In the genomic region with DNA sequence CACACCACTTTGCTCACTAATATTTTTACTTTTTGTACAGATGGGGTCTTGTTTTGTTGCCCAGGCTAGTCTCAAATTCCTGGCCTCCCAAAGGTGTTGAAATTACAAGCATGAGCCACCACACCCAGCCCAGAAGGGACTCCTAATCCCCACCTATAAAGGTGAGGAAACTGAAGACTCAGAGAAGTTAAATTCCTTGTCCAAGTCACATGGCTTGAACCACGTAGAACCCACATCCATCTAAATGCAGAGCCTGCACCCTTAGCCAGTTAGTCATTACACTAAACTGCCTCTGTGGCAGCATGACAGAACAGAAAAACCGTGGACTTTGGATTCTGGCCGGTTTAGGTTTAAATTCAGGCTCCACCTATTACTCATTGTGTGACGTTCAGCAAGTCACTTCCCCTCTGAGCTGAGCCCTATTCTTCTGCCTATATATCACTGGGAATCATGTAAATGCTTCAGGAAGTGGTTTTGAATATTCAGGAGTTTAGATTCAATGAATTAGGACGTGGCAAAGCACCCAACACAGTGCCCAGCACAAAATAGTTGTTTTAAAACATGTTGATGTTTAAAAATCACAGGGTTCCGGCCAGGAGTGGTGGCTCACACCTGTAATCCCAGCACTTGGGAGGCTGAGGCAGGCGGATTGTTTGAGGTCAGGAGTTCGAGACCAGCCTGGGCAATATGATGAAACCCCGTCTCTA, we compare ENCODE assay signal across 1 cellular context.
TF ChIP-seq lines count a peak whose summit lies in the region.

No MANE protein-coding gene starts in this region.

TF ChIP-seq in HepG2, 621 proteins besides CTCF, POLR2A, EP300 and RAD21 (continued from another document and continues in another):
- TF ChIP-seq ZNF225 (CRISPR knock-in tag; IDR thresholded peaks at IDR 0.05): no peak
- no peak for TF ChIP-seq MTA3 (CRISPR knock-in tag; IDR thresholded peaks at IDR 0.05)
- TF ChIP-seq, protein P1, sequence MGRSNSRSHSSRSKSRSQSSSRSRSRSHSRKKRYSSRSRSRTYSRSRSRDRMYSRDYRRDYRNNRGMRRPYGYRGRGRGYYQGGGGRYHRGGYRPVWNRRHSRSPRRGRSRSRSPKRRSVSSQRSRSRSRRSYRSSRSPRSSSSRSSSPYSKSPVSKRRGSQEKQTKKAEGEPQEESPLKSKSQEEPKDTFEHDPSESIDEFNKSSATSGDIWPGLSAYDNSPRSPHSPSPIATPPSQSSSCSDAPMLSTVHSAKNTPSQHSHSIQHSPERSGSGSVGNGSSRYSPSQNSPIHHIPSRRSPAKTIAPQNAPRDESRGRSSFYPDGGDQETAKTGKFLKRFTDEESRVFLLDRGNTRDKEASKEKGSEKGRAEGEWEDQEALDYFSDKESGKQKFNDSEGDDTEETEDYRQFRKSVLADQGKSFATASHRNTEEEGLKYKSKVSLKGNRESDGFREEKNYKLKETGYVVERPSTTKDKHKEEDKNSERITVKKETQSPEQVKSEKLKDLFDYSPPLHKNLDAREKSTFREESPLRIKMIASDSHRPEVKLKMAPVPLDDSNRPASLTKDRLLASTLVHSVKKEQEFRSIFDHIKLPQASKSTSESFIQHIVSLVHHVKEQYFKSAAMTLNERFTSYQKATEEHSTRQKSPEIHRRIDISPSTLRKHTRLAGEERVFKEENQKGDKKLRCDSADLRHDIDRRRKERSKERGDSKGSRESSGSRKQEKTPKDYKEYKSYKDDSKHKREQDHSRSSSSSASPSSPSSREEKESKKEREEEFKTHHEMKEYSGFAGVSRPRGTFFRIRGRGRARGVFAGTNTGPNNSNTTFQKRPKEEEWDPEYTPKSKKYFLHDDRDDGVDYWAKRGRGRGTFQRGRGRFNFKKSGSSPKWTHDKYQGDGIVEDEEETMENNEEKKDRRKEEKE (IDR thresholded peaks at IDR 0.05): no peak
- TF ChIP-seq, protein P2, sequence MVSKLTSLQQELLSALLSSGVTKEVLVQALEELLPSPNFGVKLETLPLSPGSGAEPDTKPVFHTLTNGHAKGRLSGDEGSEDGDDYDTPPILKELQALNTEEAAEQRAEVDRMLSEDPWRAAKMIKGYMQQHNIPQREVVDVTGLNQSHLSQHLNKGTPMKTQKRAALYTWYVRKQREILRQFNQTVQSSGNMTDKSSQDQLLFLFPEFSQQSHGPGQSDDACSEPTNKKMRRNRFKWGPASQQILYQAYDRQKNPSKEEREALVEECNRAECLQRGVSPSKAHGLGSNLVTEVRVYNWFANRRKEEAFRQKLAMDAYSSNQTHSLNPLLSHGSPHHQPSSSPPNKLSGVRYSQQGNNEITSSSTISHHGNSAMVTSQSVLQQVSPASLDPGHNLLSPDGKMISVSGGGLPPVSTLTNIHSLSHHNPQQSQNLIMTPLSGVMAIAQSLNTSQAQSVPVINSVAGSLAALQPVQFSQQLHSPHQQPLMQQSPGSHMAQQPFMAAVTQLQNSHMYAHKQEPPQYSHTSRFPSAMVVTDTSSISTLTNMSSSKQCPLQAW (CRISPR knock-in tag; IDR thresholded peaks at IDR 0.05): peak; percentile 76; the same call in 1 of the 2 replicates
- TF ChIP-seq RFX1 (IDR thresholded peaks at IDR 0.05): no peak
- 0 out of 2 replicates have a peak, but pooled peaks have one; percentile 15 for TF ChIP-seq EHMT2 (IDR thresholded peaks at IDR 0.05; ENCODE audit: borderline replicate concordance, low read depth, low read length)
- TF ChIP-seq, protein P3, sequence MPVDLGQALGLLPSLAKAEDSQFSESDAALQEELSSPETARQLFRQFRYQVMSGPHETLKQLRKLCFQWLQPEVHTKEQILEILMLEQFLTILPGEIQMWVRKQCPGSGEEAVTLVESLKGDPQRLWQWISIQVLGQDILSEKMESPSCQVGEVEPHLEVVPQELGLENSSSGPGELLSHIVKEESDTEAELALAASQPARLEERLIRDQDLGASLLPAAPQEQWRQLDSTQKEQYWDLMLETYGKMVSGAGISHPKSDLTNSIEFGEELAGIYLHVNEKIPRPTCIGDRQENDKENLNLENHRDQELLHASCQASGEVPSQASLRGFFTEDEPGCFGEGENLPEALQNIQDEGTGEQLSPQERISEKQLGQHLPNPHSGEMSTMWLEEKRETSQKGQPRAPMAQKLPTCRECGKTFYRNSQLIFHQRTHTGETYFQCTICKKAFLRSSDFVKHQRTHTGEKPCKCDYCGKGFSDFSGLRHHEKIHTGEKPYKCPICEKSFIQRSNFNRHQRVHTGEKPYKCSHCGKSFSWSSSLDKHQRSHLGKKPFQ (CRISPR knock-in tag; IDR thresholded peaks at IDR 0.05; ENCODE audit: insufficient replicate concordance): no peak
- TF ChIP-seq PAX8 (CRISPR knock-in tag; IDR thresholded peaks at IDR 0.05; ENCODE audit: borderline replicate concordance): no peak
- TF ChIP-seq ZNF792 (CRISPR knock-in tag; IDR thresholded peaks at IDR 0.05): peak; percentile 61; the same call in 1 of the 2 replicates
- peak; percentile 46 for TF ChIP-seq TEAD3 (CRISPR knock-in tag; optimal IDR thresholded peaks at IDR 0.05; ENCODE audit: borderline replicate concordance)
- TF ChIP-seq PRPF4 (IDR thresholded peaks at IDR 0.05; ENCODE audit: low read depth, low read length, poor library complexity, severe bottlenecking): no peak
- TF ChIP-seq KAT8 (CRISPR knock-in tag; IDR thresholded peaks at IDR 0.05): peak; percentile 68
- no peak for TF ChIP-seq MEIS2 (CRISPR knock-in tag; IDR thresholded peaks at IDR 0.05)
- TF ChIP-seq, protein P4, sequence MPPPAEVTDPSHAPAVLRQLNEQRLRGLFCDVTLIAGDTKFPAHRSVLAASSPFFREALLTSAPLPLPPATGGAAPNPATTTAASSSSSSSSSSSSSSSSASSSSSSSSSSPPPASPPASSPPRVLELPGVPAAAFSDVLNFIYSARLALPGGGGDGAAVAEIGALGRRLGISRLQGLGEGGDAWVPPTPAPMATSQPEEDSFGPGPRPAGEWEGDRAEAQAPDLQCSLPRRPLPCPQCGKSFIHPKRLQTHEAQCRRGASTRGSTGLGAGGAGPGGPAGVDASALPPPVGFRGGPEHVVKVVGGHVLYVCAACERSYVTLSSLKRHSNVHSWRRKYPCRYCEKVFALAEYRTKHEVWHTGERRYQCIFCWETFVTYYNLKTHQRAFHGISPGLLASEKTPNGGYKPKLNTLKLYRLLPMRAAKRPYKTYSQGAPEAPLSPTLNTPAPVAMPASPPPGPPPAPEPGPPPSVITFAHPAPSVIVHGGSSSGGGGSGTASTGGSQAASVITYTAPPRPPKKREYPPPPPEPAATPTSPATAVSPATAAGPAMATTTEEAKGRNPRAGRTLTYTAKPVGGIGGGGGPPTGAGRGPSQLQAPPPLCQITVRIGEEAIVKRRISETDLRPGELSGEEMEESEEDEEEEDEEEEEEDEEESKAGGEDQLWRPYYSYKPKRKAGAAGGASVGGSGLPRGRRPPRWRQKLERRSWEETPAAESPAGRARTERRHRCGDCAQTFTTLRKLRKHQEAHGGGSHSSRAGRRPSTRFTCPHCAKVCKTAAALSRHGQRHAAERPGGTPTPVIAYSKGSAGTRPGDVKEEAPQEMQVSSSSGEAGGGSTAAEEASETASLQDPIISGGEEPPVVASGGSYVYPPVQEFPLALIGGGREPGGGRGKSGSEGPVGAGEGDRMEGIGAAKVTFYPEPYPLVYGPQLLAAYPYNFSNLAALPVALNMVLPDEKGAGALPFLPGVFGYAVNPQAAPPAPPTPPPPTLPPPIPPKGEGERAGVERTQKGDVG (CRISPR knock-in tag; IDR thresholded peaks at IDR 0.05; ENCODE audit: borderline replicate concordance): no peak
- TF ChIP-seq ZNF589 (CRISPR knock-in tag; conservative IDR thresholded peaks at IDR 0.05): no peak
- no peak for TF ChIP-seq ZNF841 (CRISPR knock-in tag; IDR thresholded peaks at IDR 0.05; ENCODE audit: borderline replicate concordance)
- no peak for TF ChIP-seq GTF3A (CRISPR knock-in tag; conservative IDR thresholded peaks at IDR 0.05)
- no peak for TF ChIP-seq NBN (conservative IDR thresholded peaks at IDR 0.05)
- no peak for TF ChIP-seq ZNF782 (CRISPR knock-in tag; IDR thresholded peaks at IDR 0.05; ENCODE audit: borderline replicate concordance)
- peak; percentile 74 for TF ChIP-seq ZNF121 (CRISPR knock-in tag; IDR thresholded peaks at IDR 0.05)
- no peak for TF ChIP-seq RBM39 (IDR thresholded peaks at IDR 0.05; ENCODE audit: low read depth, low read length, poor library complexity, severe bottlenecking)
- no peak for TF ChIP-seq ZNF746 (CRISPR knock-in tag; IDR thresholded peaks at IDR 0.05)
- TF ChIP-seq ZFP37 (CRISPR knock-in tag; IDR thresholded peaks at IDR 0.05; ENCODE audit: borderline replicate concordance): no peak
- TF ChIP-seq, protein P5, sequence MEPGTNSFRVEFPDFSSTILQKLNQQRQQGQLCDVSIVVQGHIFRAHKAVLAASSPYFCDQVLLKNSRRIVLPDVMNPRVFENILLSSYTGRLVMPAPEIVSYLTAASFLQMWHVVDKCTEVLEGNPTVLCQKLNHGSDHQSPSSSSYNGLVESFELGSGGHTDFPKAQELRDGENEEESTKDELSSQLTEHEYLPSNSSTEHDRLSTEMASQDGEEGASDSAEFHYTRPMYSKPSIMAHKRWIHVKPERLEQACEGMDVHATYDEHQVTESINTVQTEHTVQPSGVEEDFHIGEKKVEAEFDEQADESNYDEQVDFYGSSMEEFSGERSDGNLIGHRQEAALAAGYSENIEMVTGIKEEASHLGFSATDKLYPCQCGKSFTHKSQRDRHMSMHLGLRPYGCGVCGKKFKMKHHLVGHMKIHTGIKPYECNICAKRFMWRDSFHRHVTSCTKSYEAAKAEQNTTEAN (CRISPR knock-in tag; conservative IDR thresholded peaks at IDR 0.05): no peak
- TF ChIP-seq ZSCAN5A (CRISPR knock-in tag; IDR thresholded peaks at IDR 0.05; ENCODE audit: borderline replicate concordance): no peak
- TF ChIP-seq KDM4B (CRISPR knock-in tag; IDR thresholded peaks at IDR 0.05): no peak
- TF ChIP-seq ZNF639 (CRISPR knock-in tag; conservative IDR thresholded peaks at IDR 0.05): no peak
- TF ChIP-seq ZNF354B (CRISPR knock-in tag; IDR thresholded peaks at IDR 0.05): no peak
- no peak for TF ChIP-seq IRX3 (CRISPR knock-in tag; IDR thresholded peaks at IDR 0.05; ENCODE audit: borderline replicate concordance, low read depth)
- no peak for TF ChIP-seq PLSCR1 (CRISPR knock-in tag; IDR thresholded peaks at IDR 0.05; ENCODE audit: borderline replicate concordance)
- TF ChIP-seq, protein P6, sequence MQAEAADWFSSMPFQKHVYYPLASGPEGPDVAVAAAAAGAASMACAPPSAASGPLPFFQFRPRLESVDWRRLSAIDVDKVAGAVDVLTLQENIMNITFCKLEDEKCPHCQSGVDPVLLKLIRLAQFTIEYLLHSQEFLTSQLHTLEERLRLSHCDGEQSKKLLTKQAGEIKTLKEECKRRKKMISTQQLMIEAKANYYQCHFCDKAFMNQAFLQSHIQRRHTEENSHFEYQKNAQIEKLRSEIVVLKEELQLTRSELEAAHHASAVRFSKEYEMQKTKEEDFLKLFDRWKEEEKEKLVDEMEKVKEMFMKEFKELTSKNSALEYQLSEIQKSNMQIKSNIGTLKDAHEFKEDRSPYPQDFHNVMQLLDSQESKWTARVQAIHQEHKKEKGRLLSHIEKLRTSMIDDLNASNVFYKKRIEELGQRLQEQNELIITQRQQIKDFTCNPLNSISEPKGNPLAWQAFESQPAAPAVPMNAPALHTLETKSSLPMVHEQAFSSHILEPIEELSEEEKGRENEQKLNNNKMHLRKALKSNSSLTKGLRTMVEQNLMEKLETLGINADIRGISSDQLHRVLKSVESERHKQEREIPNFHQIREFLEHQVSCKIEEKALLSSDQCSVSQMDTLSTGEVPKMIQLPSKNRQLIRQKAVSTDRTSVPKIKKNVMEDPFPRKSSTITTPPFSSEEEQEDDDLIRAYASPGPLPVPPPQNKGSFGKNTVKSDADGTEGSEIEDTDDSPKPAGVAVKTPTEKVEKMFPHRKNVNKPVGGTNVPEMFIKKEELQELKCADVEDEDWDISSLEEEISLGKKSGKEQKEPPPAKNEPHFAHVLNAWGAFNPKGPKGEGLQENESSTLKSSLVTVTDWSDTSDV (CRISPR knock-in tag; IDR thresholded peaks at IDR 0.05): no peak
- peak; percentile 64; the same call in 1 of the 2 replicates for TF ChIP-seq IKZF5 (CRISPR knock-in tag; IDR thresholded peaks at IDR 0.05)
- TF ChIP-seq ZNF160 (CRISPR knock-in tag; IDR thresholded peaks at IDR 0.05): no peak
- no peak for TF ChIP-seq CBX1 (IDR thresholded peaks at IDR 0.05; ENCODE audit: low read depth)
- TF ChIP-seq SOX13 (IDR thresholded peaks at IDR 0.05): no peak
- peak in 1 of 2 experiments; percentile 76; a peak in 2 of 4 replicates for TF ChIP-seq SOX13 (CRISPR knock-in tag; conservative IDR thresholded peaks at IDR 0.05 in 1 of 2, IDR thresholded peaks at IDR 0.05 in 1 of 2)
